In the genomic region with DNA sequence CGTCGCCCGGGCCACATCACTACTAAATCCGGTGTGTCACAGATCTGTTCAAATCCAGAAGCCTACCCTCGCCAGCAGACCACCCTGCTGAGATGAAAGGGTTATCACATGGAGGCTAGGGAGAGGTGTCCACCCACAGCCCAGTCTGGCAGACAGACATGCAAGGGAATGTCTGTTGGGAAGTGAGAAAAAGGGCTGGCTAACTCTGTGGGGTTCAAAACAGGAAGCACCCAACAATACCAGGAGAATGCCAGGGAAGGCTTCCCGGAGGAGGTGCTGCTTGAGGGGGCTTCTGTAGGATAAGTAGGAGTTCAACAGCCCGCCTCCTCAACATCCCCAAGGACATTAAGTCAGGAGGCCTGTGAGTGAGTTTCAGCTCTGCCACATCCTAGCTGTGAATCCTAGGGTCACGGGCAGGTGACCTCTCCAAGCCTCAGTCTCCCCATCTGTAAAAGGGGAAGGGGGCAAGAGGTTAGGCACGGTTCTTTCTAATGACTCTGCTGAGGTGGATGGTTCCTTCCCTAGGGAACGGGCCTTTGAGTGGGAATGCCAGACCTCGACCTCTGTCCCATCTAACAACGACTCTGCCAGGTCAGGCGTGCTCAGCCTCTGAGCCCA, we compare ENCODE assay signal across 8 cellular contexts. TPM values are rescaled to one million over a fixed set of nuclear protein-coding genes. Genes with fewer than 3 reads are reported as not detected.
DNase-seq lines count a peak whose midpoint lies in the region; ATAC-seq and TF ChIP-seq lines count a peak whose summit lies in the region.

No MANE protein-coding gene starts in this region.

- H3K9me3 ChIP-seq in right atrium auricular region (no peaks in the 10 kb centered on the region), skeletal muscle tissue (ENCODE audit: control insufficient read depth in 3 of 3, low read length in 3 of 3) (no peaks in the 10 kb centered on the region)

- peak overlapping the region; percentile 61; the same call in 1 of the 2 replicates for H3K27ac ChIP-seq in VCaP
- H3K27ac ChIP-seq in right atrium auricular region, result peak overlapping the region; percentile 76 to 89
- peak overlapping the region; percentile 85 for H3K27ac ChIP-seq in skeletal muscle tissue (ENCODE audit: low read depth, low read length)

- no peak for TF ChIP-seq CTCF in VCaP (conservative IDR thresholded peaks at IDR 0.05)
- no peak for TF ChIP-seq CTCF in right atrium auricular region (IDR thresholded peaks at IDR 0.05)

- H3K27me3 ChIP-seq in H7 (ENCODE audit: control insufficient read depth, insufficient read depth, low read length) (no peaks in the 10 kb centered on the region), right atrium auricular region (no peaks in the 10 kb centered on the region), skeletal muscle tissue (ENCODE audit: control insufficient read depth in 3 of 3, insufficient read depth in 3 of 3, low read length in 3 of 3) (no peaks in the 10 kb centered on the region)

- H3K9ac ChIP-seq in skeletal muscle tissue (ENCODE audit: low read depth in 1 of 3, low read length in 3 of 3), result peak overlapping the region; percentile 80 to 91 (median 87)

- peaks cover 6% of the 10 kb centered on the region for H3K36me3 ChIP-seq in H7 (replicated peaks; ENCODE audit: control insufficient read depth, insufficient read depth, low read length)
- no peaks in the 10 kb centered on the region for H3K36me3 ChIP-seq in right atrium auricular region
- peaks cover 0 to 2% (median 0%) of the 10 kb centered on the region in 3 donors for H3K36me3 ChIP-seq in skeletal muscle tissue (ENCODE audit: control insufficient read depth in 3 of 3, insufficient read depth in 3 of 3, low read length in 3 of 3)

- H3K4me3 ChIP-seq in H7 (ENCODE audit: insufficient read depth, low read depth, low read length), result peak overlapping the region; percentile 88
- H3K4me3 ChIP-seq in right atrium auricular region, result peak overlapping the region; percentile 80 to 97
- H3K4me3 ChIP-seq in skeletal muscle tissue (ENCODE audit: low read length in 3 of 3), result peak overlapping the region; percentile 78 to 82 (median 81)

- ATAC-seq in HG02678 (IDR thresholded peaks at IDR 0.05; ENCODE audit: unreplicated experiment) (no peak), HG03571 (IDR thresholded peaks at IDR 0.05; ENCODE audit: unreplicated experiment) (no peak)

- no peak for DNase-seq in H7
- no peak for DNase-seq in right atrium auricular region (ENCODE audit: low spot score)
- DNase-seq in NCI-H446 treated with DMSO at 0.1 percent for 48 hours (lab: John Stamatoyannopoulos, UW), result no peak
- DNase-seq in SHP77 (lab: John Stamatoyannopoulos, UW), result no peak

- peaks cover 0 to 55% of the 10 kb centered on the region in 2 donors for H3K4me1 ChIP-seq in right atrium auricular region
- peaks cover 31 to 38% (median 34%) of the 10 kb centered on the region in 3 donors for H3K4me1 ChIP-seq in skeletal muscle tissue (ENCODE audit: control insufficient read depth in 3 of 3, insufficient read depth in 3 of 3, low read length in 3 of 3)

RNA-seq across cellular contexts. Expression of a gene that starts 1.1 kb away (rescaled TPM):
- total RNA-seq in H7 (2014; rRNA removed; shearing (Covaris generic)), result 95.0 and 118 TPM in 2 replicates
- total RNA-seq in right atrium auricular region (100 to 1,000 TPM in 1 of 2 donors, 10 to 100 TPM in 1; 63.4 to 104 TPM), skeletal muscle tissue (6.8 TPM)

RNA-seq across cellular contexts. Expression of a gene that starts 29.0 kb away (rescaled TPM):
- 1.9 and 3.1 TPM in 2 replicates for total RNA-seq in H7 (2014; rRNA removed; shearing (Covaris generic))
- 1 to 10 TPM in 1 of 2 donors, under 1 TPM in 1; 0.79 to 1.7 TPM for total RNA-seq in right atrium auricular region
- total RNA-seq in skeletal muscle tissue, result 1.0 TPM

RNA-seq across cellular contexts. Expression of a gene that starts 32.9 kb away (rescaled TPM):
- 0.22 TPM in 1 of 2 replicates, not detected in the other for total RNA-seq in H7 (2014; rRNA removed; shearing (Covaris generic))
- not detected for total RNA-seq in right atrium auricular region
- total RNA-seq in skeletal muscle tissue, result not detected
